ENCODE assay signal across 8 cellular contexts in genomic region chrX:13473666-13474516, GRCh38.
DNase-seq lines count a peak whose midpoint lies in the region; ATAC-seq, FAIRE-seq and TF ChIP-seq lines count a peak whose summit lies in the region.

No MANE protein-coding gene starts in this region.

- TF ChIP-seq RAD21 in HepG2 (CRISPR knock-in tag; IDR thresholded peaks at IDR 0.05) = no peak

- DNase-seq in T-helper 17 cell (no peak), heart left ventricle (peak in 1 of 5 donors; percentile 20), suprapubic skin (ENCODE audit: low spot score in 2 of 2) (no peak), dermis blood vessel endothelial cell (no peak), HepG2 (ENCODE audit: low spot score) (no peak)
- no peak for DNase-seq in stimulated activated naive CD4-positive, alpha-beta T cell treated with Interleukin-2 at 50 U/mL for 16 hours (lab: John Stamatoyannopoulos, UW)

- H3K4me1 Mint-ChIP-seq in T-helper 17 cell = peaks cover 5% of the 10 kb centered on the region

- H3K36me3 ChIP-seq in heart left ventricle = no peaks in the 10 kb centered on the region
- no peaks in the 10 kb centered on the region for H3K36me3 ChIP-seq in suprapubic skin
- no peaks in the 10 kb centered on the region for H3K36me3 ChIP-seq in HepG2 (replicated peaks in 1 of 2; ENCODE audit: control insufficient read depth in 1 of 2, insufficient read depth in 2 of 2, low read length in 2 of 2)

- H3K27ac Mint-ChIP-seq in T-helper 17 cell = peak overlapping the region; percentile 29

- 39 to 61% (median 59%) methylated on average over 9 of the region's 9 CpGs for WGBS in heart left ventricle, 4 donors
- whole genome bisulfite sequencing in suprapubic skin = 64% methylated on average over 9 of the region's 9 CpGs
- 39% methylated on average over 7 of the region's 9 CpGs for WGBS in HepG2 (ENCODE audit: low lambda C conversion rate)

- H3K9ac ChIP-seq in HepG2 (ENCODE audit: insufficient read depth, low read depth, low read length) = no peak overlapping the region

- CTCF ChIA-PET in HepG2 (lab: Yijun Ruan, JAX; ENCODE audit: low intra/inter-chr PET ratio, low total read pairs) = no interaction called here

- ATAC-seq in GM18499 (IDR thresholded peaks at IDR 0.05; ENCODE audit: insufficient read depth, unreplicated experiment) (peak; percentile 62), GM21825 (IDR thresholded peaks at IDR 0.05; ENCODE audit: unreplicated experiment) (peak; percentile 84), T-helper 17 cell (peak; percentile 18), heart left ventricle (peak; percentile 65 to 89 (median 79)), HepG2 (no peak)

- H3K4me2 ChIP-seq in HepG2 (ENCODE audit: low read depth, low read length) = no peak overlapping the region

- POLR2A ChIA-PET in HepG2 (lab: Yijun Ruan, JAX) = no interaction called here

- H3K36me3 Mint-ChIP-seq in T-helper 17 cell (ENCODE audit: low read depth) = no peaks in the 10 kb centered on the region

- H4K20me1 ChIP-seq in HepG2 (ENCODE audit: insufficient read depth, low read length) = no peaks in the 10 kb centered on the region

- no peaks in the 10 kb centered on the region for H3K27me3 Mint-ChIP-seq in T-helper 17 cell

- H3K4me1 ChIP-seq in heart left ventricle = peaks cover 0 to 28% (median 4%) of the 10 kb centered on the region in 12 donors
- H3K4me1 ChIP-seq in suprapubic skin = peaks cover 7% of the 10 kb centered on the region
- H3K4me1 ChIP-seq in HepG2 (ENCODE audit: insufficient read depth, low read length) = no peaks in the 10 kb centered on the region

- in situ Hi-C loops in HepG2 (cut with HindIII; ENCODE audit: extremely low pct_ligation_motif_present, low pct_unique_long_range_greater_than_20kb) = no loop called here

- H3K9me3 ChIP-seq in T-helper 17 cell (ENCODE audit: control insufficient read depth, low read length, poor library complexity, severe bottlenecking) (no peaks in the 10 kb centered on the region), heart left ventricle (no peaks in the 10 kb centered on the region), suprapubic skin (no peaks in the 10 kb centered on the region), HepG2 (ENCODE audit: low read length) (no peaks in the 10 kb centered on the region)

- peak overlapping the region; percentile 72 for H3K4me3 Mint-ChIP-seq in T-helper 17 cell

- TF ChIP-seq CTCF in heart left ventricle (IDR thresholded peaks at IDR 0.05) = no peak
- no peak for TF ChIP-seq CTCF in suprapubic skin (IDR thresholded peaks at IDR 0.05)
- no peak for TF ChIP-seq CTCF in HepG2 (CRISPR knock-in tag; IDR thresholded peaks at IDR 0.05)

- H3K79me2 ChIP-seq in HepG2 (ENCODE audit: insufficient read depth, low read length) = no peaks in the 10 kb centered on the region

- peak overlapping the region; percentile 57 to 81 (median 74) for H3K27ac ChIP-seq in heart left ventricle
- H3K27ac ChIP-seq in suprapubic skin = peak overlapping the region; percentile 67
- no peak overlapping the region for H3K27ac ChIP-seq in HepG2 (ENCODE audit: extremely low read length, insufficient read depth, low read length)

- TF ChIP-seq POLR2A in heart left ventricle (IDR thresholded peaks at IDR 0.05) (no peak), suprapubic skin (IDR thresholded peaks at IDR 0.05) (no peak), HepG2 (IDR thresholded peaks at IDR 0.05; ENCODE audit: insufficient read depth in 1 of 2, low read depth in 2 of 2, low read length in 2 of 2) (no peak)

- intact Hi-C loops in heart left ventricle (cut with DNase I) = loop anchor here in 3 of 10 donors (10.0 kb wide), 2 partner anchors 109 to 359 kb away; no protein-coding TSS in a partner anchor
- intact Hi-C loops in HepG2 (cut with micrococcal nuclease; ENCODE audit: unreplicated experiment) = no loop called here

- BruUV-seq in HepG2 (replicated peaks; lab: Mats Ljungman, UMichigan) = no TSS peak

- no peak for FAIRE-seq in HepG2 (lab: Jason Lieb, UNC)

- H3K27me3 ChIP-seq in heart left ventricle = peaks cover 0 to 25% (median 0%) of the 10 kb centered on the region in 9 donors
- H3K27me3 ChIP-seq in suprapubic skin = no peaks in the 10 kb centered on the region
- no peaks in the 10 kb centered on the region for H3K27me3 ChIP-seq in HepG2 (ENCODE audit: control insufficient read depth in 1 of 2, insufficient read depth in 2 of 2, low read length in 2 of 2)

- H3K4me3 ChIP-seq in heart left ventricle (peak overlapping the region in 7 of 12 donors; percentile 2 to 27 (median 15)), suprapubic skin (peak overlapping the region; percentile 3), HepG2 (replicated peaks in 1 of 3; ENCODE audit: insufficient read depth in 1 of 3, low read depth in 2 of 3, low read length in 3 of 3) (no peak overlapping the region)

- no peak overlapping the region for H2AFZ ChIP-seq in HepG2 (ENCODE audit: low read length)

- TF ChIP-seq EP300 in suprapubic skin (IDR thresholded peaks at IDR 0.05) (no peak), HepG2 (IDR thresholded peaks at IDR 0.05; ENCODE audit: low read depth in 2 of 2, low read length in 2 of 2) (no peak), HepG2 (CRISPR knock-in tag; IDR thresholded peaks at IDR 0.05; ENCODE audit: borderline replicate concordance) (no peak)

TF ChIP-seq in HepG2, 621 proteins besides CTCF, POLR2A, EP300 and RAD21:
- TF ChIP-seq HNF1A (IDR thresholded peaks at IDR 0.05; ENCODE audit: low read depth) (no peak), HNF1A (CRISPR knock-in tag; IDR thresholded peaks at IDR 0.05; ENCODE audit: borderline replicate concordance) (no peak), ZGPAT (CRISPR knock-in tag; IDR thresholded peaks at IDR 0.05) (no peak), RBM39 (IDR thresholded peaks at IDR 0.05; ENCODE audit: low read depth, low read length, poor library complexity, severe bottlenecking) (no peak), ZNF556 (CRISPR knock-in tag; IDR thresholded peaks at IDR 0.05; ENCODE audit: borderline replicate concordance) (no peak)

Comparison
In these comparisons a context has a peak if more than half of its experiments do, and no peak if none do; other contexts are left out.
1. H3K4me3 ChIP-seq: peak in heart left ventricle (7 of 12) and suprapubic skin (single experiment); none in HepG2 (0 of 3).